In genomic region chr7:29989257-29989995, GRCh38 we compare ENCODE assay signal across 8 cellular contexts. TPM values are rescaled to one million over a fixed set of nuclear protein-coding genes. Genes with fewer than 3 reads are reported as not detected.
DNase-seq lines count a peak whose midpoint lies in the region; ATAC-seq, FAIRE-seq and TF ChIP-seq lines count a peak whose summit lies in the region.

TSS of gene SCRN1 (minus strand) at chr7:29989801. CDS start at chr7:29969067, 20,734 bp downstream.

- H3K4me1 ChIP-seq in vagina, result peaks cover 30% of the 10 kb centered on the region

- H3K4me3 Mint-ChIP-seq in nephron progenitor cell, result peak within 1 kb of the TSS; percentile 91

- H3K27ac ChIP-seq in vagina, result peak within 1 kb of the TSS; percentile 95

- H3K27me3 Mint-ChIP-seq in nephron progenitor cell (ENCODE audit: low read depth, poor library complexity), result peaks cover 6% of the 10 kb centered on the region

- no peaks in the 10 kb centered on the region for H3K9me3 ChIP-seq in vagina

- TF ChIP-seq POLR2A in vagina (IDR thresholded peaks at IDR 0.05), result peak in 1 of 2 donors; percentile 58

- DNase-seq in NCI-H446 (lab: John Stamatoyannopoulos, UW) (peak; percentile 43 to 54), NCI-H446 treated with DMSO at 0.1 percent for 48 hours (lab: John Stamatoyannopoulos, UW) (no peak), NCI-H2227 treated with DMSO at 0.1 percent for 48 hours (lab: John Stamatoyannopoulos, UW) (peak; percentile 36), activated gamma-delta T cell treated with Interleukin-2 at 50 U/mL for 16 hours (peak; percentile 26), frontal cortex (ENCODE audit: low spot score in 2 of 2) (peak; percentile 84 to 90), nephron progenitor cell (peak; percentile 72), vagina (ENCODE audit: extremely low spot score in 2 of 2) (no peak)

- no peaks in the 10 kb centered on the region for H3K27me3 ChIP-seq in vagina

- no peak for FAIRE-seq in frontal cortex (lab: Jason Lieb, UNC)

- H3K9me3 Mint-ChIP-seq in nephron progenitor cell, result peaks cover 37% of the 10 kb centered on the region

- intact Hi-C loops in vagina (cut with DNase I), result no loop called here

- H3K27ac Mint-ChIP-seq in nephron progenitor cell, result peak within 1 kb of the TSS; percentile 99

- no peaks in the 10 kb centered on the region for H3K36me3 ChIP-seq in vagina

- H3K4me3 ChIP-seq in vagina, result peak within 1 kb of the TSS; percentile 64 to 73

- no peak for TF ChIP-seq CTCF in nephron progenitor cell (IDR thresholded peaks at IDR 0.05)
- TF ChIP-seq CTCF in vagina (IDR thresholded peaks at IDR 0.05), result no peak

- H3K36me3 Mint-ChIP-seq in nephron progenitor cell (ENCODE audit: low read depth), result peaks cover 14% of the 10 kb centered on the region

- peak; percentile 38 for ATAC-seq in HG02678 (IDR thresholded peaks at IDR 0.05; ENCODE audit: unreplicated experiment)

- peaks cover 25% of the 10 kb centered on the region for H3K4me1 Mint-ChIP-seq in nephron progenitor cell

RNA-seq across cellular contexts. Expression of gene SCRN1, which starts in this region (rescaled TPM):
- total RNA-seq in frontal cortex, result 88.5 TPM
- 40.8 TPM for total RNA-seq in vagina

Comparison
In these comparisons a context has a peak if more than half of its experiments do, and no peak if none do; other contexts are left out.
1. DNase-seq: peak in NCI-H446 (2 of 2), NCI-H2227 treated with DMSO at 0.1 percent for 48 hours (single experiment), activated gamma-delta T cell treated with Interleukin-2 at 50 U/mL for 16 hours (single experiment), frontal cortex (2 of 2) and nephron progenitor cell (single experiment); none in NCI-H446 treated with DMSO at 0.1 percent for 48 hours (single experiment) and vagina (0 of 2).